Comparison of ENCODE assay signal across 1 cellular context in genomic region chr10:72625608-72626443, GRCh38.
TF ChIP-seq lines count a peak whose summit lies in the region.

Gene MICU1 (minus strand): TSS chr10:72626079. CDS start chr10:72566793, 59,286 bp downstream.

TF ChIP-seq in K562, 482 proteins besides CTCF, POLR2A, EP300 and RAD21 (continued from another document and continues in another):
- TF ChIP-seq PRDM10 (IDR thresholded peaks at IDR 0.05; ENCODE audit: partially characterized antibody) (peak; percentile 42), CHD4 (IDR thresholded peaks at IDR 0.05; ENCODE audit: insufficient read depth, insufficient replicate concordance, low read depth, low read length, poor library complexity, severe bottlenecking) (no peak), NFRKB (IDR thresholded peaks at IDR 0.05; ENCODE audit: low read depth) (peak; percentile 77), SMAD4 (CRISPR knock-in tag; conservative IDR thresholded peaks at IDR 0.05) (peak; percentile 30; the same call in 1 of the 2 replicates), IRF9 (tag; IDR thresholded peaks at IDR 0.05) (no peak), ILF3 (IDR thresholded peaks at IDR 0.05; ENCODE audit: borderline replicate concordance) (no peak), FOXA1 (IDR thresholded peaks at IDR 0.05; ENCODE audit: borderline replicate concordance) (no peak), BCL6 (CRISPR knock-in tag; IDR thresholded peaks at IDR 0.05) (no peak), MXI1 (IDR thresholded peaks at IDR 0.05; ENCODE audit: low read depth, low read length) (peak; percentile 77; the same call in 1 of the 2 replicates), CBX3 (IDR thresholded peaks at IDR 0.05; ENCODE audit: borderline replicate concordance in 1 of 2, low read length in 2 of 2) (peak in 1 of 2 experiments; percentile 64; a peak in 1 of 3 replicates), ZBTB5 (IDR thresholded peaks at IDR 0.05) (no peak), EP400 (IDR thresholded peaks at IDR 0.05) (peak; percentile 83), RREB1 (CRISPR knock-in tag; IDR thresholded peaks at IDR 0.05) (peak; percentile 68; the same call in 1 of the 2 replicates), JUNB (CRISPR knock-in tag; conservative IDR thresholded peaks at IDR 0.05) (no peak), SMARCB1 (IDR thresholded peaks at IDR 0.05; ENCODE audit: insufficient read length, low read depth) (no peak), ZNF324 (CRISPR knock-in tag; IDR thresholded peaks at IDR 0.05) (0 out of 2 replicates have a peak, but pooled peaks have one; percentile 41), HNRNPK (IDR thresholded peaks at IDR 0.05; ENCODE audit: low read depth, low read length, poor library complexity, severe bottlenecking) (no peak), BDP1 (IDR thresholded peaks at IDR 0.05; ENCODE audit: insufficient read depth, insufficient read length) (no peak), MAZ (CRISPR knock-in tag; conservative IDR thresholded peaks at IDR 0.05 in 1 of 2, IDR thresholded peaks at IDR 0.05 in 1 of 2) (peak; percentile 92 to 96), CREM (IDR thresholded peaks at IDR 0.05; ENCODE audit: low read depth) (peak; percentile 83), SETDB1 (IDR thresholded peaks at IDR 0.05; ENCODE audit: low read length) (no peak), BACH1 (tag; IDR thresholded peaks at IDR 0.05) (no peak), ZNF316 (IDR thresholded peaks at IDR 0.05) (no peak), SFPQ (IDR thresholded peaks at IDR 0.05; ENCODE audit: low read depth, low read length) (no peak), NR2F6 (CRISPR knock-in tag; IDR thresholded peaks at IDR 0.05) (0 out of 2 replicates have a peak, but pooled peaks have one; percentile 48), ZNF717 (CRISPR knock-in tag; IDR thresholded peaks at IDR 0.05) (no peak), ARNT (IDR thresholded peaks at IDR 0.05) (peak; percentile 29 to 79; a peak in 1 of 4 replicates), ZNF384 (IDR thresholded peaks at IDR 0.05; ENCODE audit: low read depth, low read length) (peak; percentile 82; the same call in 1 of the 2 replicates), TAF15 (IDR thresholded peaks at IDR 0.05; ENCODE audit: low read depth, low read length) (no peak), NCOA4 (IDR thresholded peaks at IDR 0.05; ENCODE audit: partially characterized antibody) (no peak), ERF (CRISPR knock-in tag; IDR thresholded peaks at IDR 0.05) (peak; percentile 75; the same call in 1 of the 2 replicates), HNRNPH1 (optimal IDR thresholded peaks at IDR 0.05; ENCODE audit: low read depth, low read length) (no peak), ZNF140 (CRISPR knock-in tag; IDR thresholded peaks at IDR 0.05) (no peak), DEAF1 (CRISPR knock-in tag; IDR thresholded peaks at IDR 0.05) (no peak)
- TF ChIP-seq, protein P1, sequence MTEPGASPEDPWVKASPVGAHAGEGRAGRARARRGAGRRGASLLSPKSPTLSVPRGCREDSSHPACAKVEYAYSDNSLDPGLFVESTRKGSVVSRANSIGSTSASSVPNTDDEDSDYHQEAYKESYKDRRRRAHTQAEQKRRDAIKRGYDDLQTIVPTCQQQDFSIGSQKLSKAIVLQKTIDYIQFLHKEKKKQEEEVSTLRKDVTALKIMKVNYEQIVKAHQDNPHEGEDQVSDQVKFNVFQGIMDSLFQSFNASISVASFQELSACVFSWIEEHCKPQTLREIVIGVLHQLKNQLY (CRISPR knock-in tag; conservative IDR thresholded peaks at IDR 0.05) = no peak
- TF ChIP-seq, protein P2, sequence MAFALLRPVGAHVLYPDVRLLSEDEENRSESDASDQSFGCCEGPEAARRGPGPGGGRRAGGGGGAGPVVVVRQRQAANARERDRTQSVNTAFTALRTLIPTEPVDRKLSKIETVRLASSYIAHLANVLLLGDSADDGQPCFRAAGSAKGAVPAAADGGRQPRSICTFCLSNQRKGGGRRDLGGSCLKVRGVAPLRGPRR (CRISPR knock-in tag; IDR thresholded peaks at IDR 0.05) = no peak
- TF ChIP-seq, protein P3, sequence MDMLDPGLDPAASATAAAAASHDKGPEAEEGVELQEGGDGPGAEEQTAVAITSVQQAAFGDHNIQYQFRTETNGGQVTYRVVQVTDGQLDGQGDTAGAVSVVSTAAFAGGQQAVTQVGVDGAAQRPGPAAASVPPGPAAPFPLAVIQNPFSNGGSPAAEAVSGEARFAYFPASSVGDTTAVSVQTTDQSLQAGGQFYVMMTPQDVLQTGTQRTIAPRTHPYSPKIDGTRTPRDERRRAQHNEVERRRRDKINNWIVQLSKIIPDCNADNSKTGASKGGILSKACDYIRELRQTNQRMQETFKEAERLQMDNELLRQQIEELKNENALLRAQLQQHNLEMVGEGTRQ (CRISPR knock-in tag; IDR thresholded peaks at IDR 0.05) = peak; percentile 98
